In genomic region chr10:76324283-76324682, GRCh38 we compare ENCODE assay signal across 13 cellular contexts.
DNase-seq lines count a peak whose midpoint lies in the region; ATAC-seq and TF ChIP-seq lines count a peak whose summit lies in the region.
"Had no signal": no experiment of that assay in that cellular context is flagged by ENCODE, and none has a peak within 500 bp of the region (broad histone marks: within the 10 kb centered on the region; RNA-seq: fewer than 3 reads in every experiment).

No MANE protein-coding gene starts in this region.

- ATAC-seq in upper lobe of right lung (peak; percentile 88), GM21737 (IDR thresholded peaks at IDR 0.05; ENCODE audit: unreplicated experiment) (no peak)

- no peaks in the 10 kb centered on the region for H3K36me3 ChIP-seq in upper lobe of right lung
- H3K36me3 ChIP-seq: brain microvascular endothelial cell had no signal

- no peak for TF ChIP-seq POLR2A in lower leg skin (IDR thresholded peaks at IDR 0.05)

- WGBS in lower leg skin, 2 donors: 18 to 32% methylated on average over 6 of the region's 6 CpGs

- H3K4me3 ChIP-seq in lower leg skin (ENCODE audit: low read depth, poor library complexity, severe bottlenecking) (no peak overlapping the region), upper lobe of right lung (no peak overlapping the region)

- no peaks in the 10 kb centered on the region for H3K9me3 ChIP-seq in upper lobe of right lung

- H3K27ac ChIP-seq in upper lobe of right lung: no peak overlapping the region
- H3K27ac ChIP-seq: brain microvascular endothelial cell had no signal

- intact Hi-C loops in lower leg skin (cut with DNase I; ENCODE audit: low total_unique reads): no loop called here
- intact Hi-C loops in upper lobe of right lung (cut with DNase I): no loop called here

- TF ChIP-seq CTCF in lower leg skin (IDR thresholded peaks at IDR 0.05) (no peak), upper lobe of right lung (IDR thresholded peaks at IDR 0.05) (no peak)

- DNase-seq in NCI-H2029 treated with DMSO at 0.1 percent for 48 hours (lab: John Stamatoyannopoulos, UW) (peak; percentile 38), NCI-H2029 (lab: John Stamatoyannopoulos, UW) (no peak), astrocyte of the hippocampus (ENCODE audit: low read depth, low spot score) (peak; percentile 26), lower leg skin (ENCODE audit: low spot score in 2 of 2) (peak; percentile 42 to 92), upper lobe of right lung (peak; percentile 68), NCI-H2227 treated with DMSO at 0.1 percent for 48 hours (lab: John Stamatoyannopoulos, UW) (no peak), NCI-H526 (lab: John Stamatoyannopoulos, UW) (no peak)
- DNase-seq: activated CD4-positive, CD25-positive, alpha-beta regulatory T cell treated with anti-CD3 and anti-CD28 coated beads, Interleukin-2, amount 50 U/mL, for 72 hours; brain microvascular endothelial cell; HCEC 1CT; KG1; NK-92 treated with Interleukin-12 subunit alpha and Interleukin-12 subunit beta, amount 100 ng/mL, for 24 hours had no signal

- H3K4me1 ChIP-seq in upper lobe of right lung: no peaks in the 10 kb centered on the region

- H3K27me3 ChIP-seq in upper lobe of right lung: no peaks in the 10 kb centered on the region
- H3K27me3 ChIP-seq: brain microvascular endothelial cell had no signal

Comparison
In these comparisons a context has a peak if more than half of its experiments do, and no peak if none do; other contexts are left out.
1. DNase-seq: peak in NCI-H2029 treated with DMSO at 0.1 percent for 48 hours (single experiment), astrocyte of the hippocampus (single experiment), lower leg skin (2 of 2) and upper lobe of right lung (single experiment); none in NCI-H2029 (single experiment), NCI-H2227 treated with DMSO at 0.1 percent for 48 hours (single experiment) and NCI-H526 (0 of 2).